Comparison of ENCODE assay signal across 23 cellular contexts in genomic region chr21:28299946-28300345, GRCh38.
A peak's percentile ranks its signal among the peaks of the same experiment; 100 is the strongest.
DNase-seq lines count a peak whose midpoint lies in the region; ATAC-seq, FAIRE-seq and TF ChIP-seq lines count a peak whose summit lies in the region.
"Had no signal": no experiment of that assay in that cellular context is flagged by ENCODE, and none has a peak within 500 bp of the region (broad histone marks: within the 10 kb centered on the region; RNA-seq: fewer than 3 reads in every experiment).

No MANE protein-coding gene starts in this region.

- CTCF ChIA-PET in A549 (lab: Yijun Ruan, JAX) (no interaction called here), HEK293 (lab: Yijun Ruan, JAX) (no interaction called here)

- H3K9me3 ChIP-seq in A549 (no peaks in the 10 kb centered on the region), HEK293 (ENCODE audit: control insufficient read depth, insufficient read depth, low read depth, low read length) (no peaks in the 10 kb centered on the region)
- H3K9me3 ChIP-seq: BE2C had no signal

- TF ChIP-seq CTCF in A549 (IDR thresholded peaks at IDR 0.05) = no peak
- TF ChIP-seq CTCF in HEK293 (tag by site-specific recombination; IDR thresholded peaks at IDR 0.05) = no peak
- TF ChIP-seq CTCF in bronchial epithelial cell (IDR thresholded peaks at IDR 0.05; ENCODE audit: insufficient read depth, low read length, severe bottlenecking) = no peak
- TF ChIP-seq CTCF in foreskin keratinocyte (conservative IDR thresholded peaks at IDR 0.05) = no peak

- H3K4me1 ChIP-seq in A549 (no peaks in the 10 kb centered on the region), HEK293 (ENCODE audit: control insufficient read depth, insufficient read depth, low read length) (no peaks in the 10 kb centered on the region), foreskin keratinocyte (peaks cover 5% of the 10 kb centered on the region)
- H3K4me1 ChIP-seq: BE2C; BLaER1 treated with 17β-estradiol and CSF1 and Interleukin-3, amounts not matched to agents 10 nM and 100 nM had no signal

- no peak for TF ChIP-seq RAD21 in A549 (conservative IDR thresholded peaks at IDR 0.05 in 1 of 2, IDR thresholded peaks at IDR 0.05 in 1 of 2)

- no peak for TF ChIP-seq POLR2A in A549 (IDR thresholded peaks at IDR 0.05; ENCODE audit: low read length)
- no peak for TF ChIP-seq POLR2A in GM12891 (IDR thresholded peaks at IDR 0.05; ENCODE audit: low read depth, low read length)

- DNase-seq in A549 (ENCODE audit: low read depth in 1 of 2, low spot score in 1 of 2) (no peak), bronchial epithelial cell (ENCODE audit: low read depth) (peak; percentile 52), foreskin keratinocyte (no peak), GM12891 (ENCODE audit: insufficient read length, low spot score) (no peak), NCI-H748 (lab: John Stamatoyannopoulos, UW; ENCODE audit: unreplicated experiment) (no peak)
- DNase-seq: ACHN; AML-193; BE2C; CD4-positive, alpha-beta T cell; CD8-positive, alpha-beta memory T cell; DMS 273 treated with DMSO at 0.1 percent for 48 hours; DMS79; EL; H9; HFFc6 had no signal

- FAIRE-seq in A549 (lab: Jason Lieb, UNC) (no peak), bronchial epithelial cell (lab: Jason Lieb, UNC) (no peak), GM12891 (lab: Jason Lieb, UNC) (no peak)
- FAIRE-seq: A204.1, D721Med had no signal

- no peaks in the 10 kb centered on the region for H3K27me3 ChIP-seq in bronchial epithelial cell (ENCODE audit: control insufficient read depth, insufficient read depth, low read length)
- no peaks in the 10 kb centered on the region for H3K27me3 ChIP-seq in foreskin keratinocyte
- H3K27me3 ChIP-seq: BE2C; BLaER1 treated with 17β-estradiol and CSF1 and Interleukin-3, amounts not matched to agents 10 nM and 100 nM had no signal

- ATAC-seq in A549 (no peak), foreskin keratinocyte (peak; percentile 48), GM18907 (IDR thresholded peaks at IDR 0.05; ENCODE audit: unreplicated experiment) (no peak)
- ATAC-seq: GM23338, HCT116 had no signal

- H3K36me3 ChIP-seq in HEK293 (ENCODE audit: control insufficient read depth in 2 of 2, insufficient read depth in 1 of 2, low read length in 2 of 2) = no peaks in the 10 kb centered on the region
- no peaks in the 10 kb centered on the region for H3K36me3 ChIP-seq in bronchial epithelial cell (ENCODE audit: control insufficient read depth, insufficient read depth, low read length)
- H3K36me3 ChIP-seq: BE2C; BLaER1 treated with 17β-estradiol and CSF1 and Interleukin-3, amounts not matched to agents 10 nM and 100 nM had no signal

- H3K27ac ChIP-seq in A549 (no peak overlapping the region), HEK293 (ENCODE audit: extremely low read depth, low read depth, low read length) (no peak overlapping the region), foreskin keratinocyte (no peak overlapping the region)
- H3K27ac ChIP-seq: 22Rv1; BLaER1 treated with 17β-estradiol and CSF1 and Interleukin-3, amounts not matched to agents 10 nM and 100 nM had no signal

- no peak for TF ChIP-seq EP300 in A549 (IDR thresholded peaks at IDR 0.05)

- no peak overlapping the region for H3K4me3 ChIP-seq in A549
- H3K4me3 ChIP-seq in HEK293 (ENCODE audit: low read depth, low read length) = no peak overlapping the region
- H3K4me3 ChIP-seq in bronchial epithelial cell (ENCODE audit: low read depth, low read length) = no peak overlapping the region
- H3K4me3 ChIP-seq: BLaER1 treated with 17β-estradiol and CSF1 and Interleukin-3, amounts not matched to agents 10 nM and 100 nM; GM23338 had no signal

- POLR2A ChIA-PET in A549 (lab: Yijun Ruan, JAX) (no interaction called here), HEK293 (lab: Yijun Ruan, JAX) (no interaction called here)

- no peak overlapping the region for H3K4me2 ChIP-seq in A549
- H3K4me2 ChIP-seq: BLaER1 treated with 17β-estradiol and CSF1 and Interleukin-3, amounts not matched to agents 10 nM and 100 nM; GM23338 had no signal

TF ChIP-seq in A549, 52 proteins besides CTCF, POLR2A, EP300 and RAD21:
- TF ChIP-seq CEBPB (IDR thresholded peaks at IDR 0.05) (no peak), HMGXB4 (CRISPR knock-in tag; IDR thresholded peaks at IDR 0.05; ENCODE audit: borderline replicate concordance) (no peak), ZC3H11A (IDR thresholded peaks at IDR 0.05) (peak; percentile 87)
TF ChIP-seq in A549: peak in this region for 1.

TF ChIP-seq in HEK293, 187 proteins besides CTCF, POLR2A, EP300 and RAD21 (continues in another document):
- no peak for TF ChIP-seq PRDM10 (tag by site-specific recombination; IDR thresholded peaks at IDR 0.05)
- TF ChIP-seq ZNF560 (tag by site-specific recombination; IDR thresholded peaks at IDR 0.05; ENCODE audit: borderline replicate concordance) = 0 out of 2 replicates have a peak, but pooled peaks have one; percentile 65
- no peak for TF ChIP-seq ZSCAN18 (tag by site-specific recombination; IDR thresholded peaks at IDR 0.05)

TF ChIP-seq in GM12891, 5 proteins besides CTCF, POLR2A, EP300 and RAD21:
- no peak for TF ChIP-seq POLR2AphosphoS5 (IDR thresholded peaks at IDR 0.05; ENCODE audit: low read depth, low read length)
- TF ChIP-seq SPI1 (IDR thresholded peaks at IDR 0.05; ENCODE audit: low read depth, low read length) = no peak
- TF ChIP-seq POU2F2 (IDR thresholded peaks at IDR 0.05; ENCODE audit: low read depth, low read length) = no peak

Comparison
In these comparisons a context has a peak if more than half of its experiments do, and no peak if none do; other contexts are left out.
1. Of the 5 proteins assayed by ChIP-seq in both HEK293 and A549: peak only in HEK293: REST; only in A549: none; in both: none; in neither: 4.